In the genomic region with DNA sequence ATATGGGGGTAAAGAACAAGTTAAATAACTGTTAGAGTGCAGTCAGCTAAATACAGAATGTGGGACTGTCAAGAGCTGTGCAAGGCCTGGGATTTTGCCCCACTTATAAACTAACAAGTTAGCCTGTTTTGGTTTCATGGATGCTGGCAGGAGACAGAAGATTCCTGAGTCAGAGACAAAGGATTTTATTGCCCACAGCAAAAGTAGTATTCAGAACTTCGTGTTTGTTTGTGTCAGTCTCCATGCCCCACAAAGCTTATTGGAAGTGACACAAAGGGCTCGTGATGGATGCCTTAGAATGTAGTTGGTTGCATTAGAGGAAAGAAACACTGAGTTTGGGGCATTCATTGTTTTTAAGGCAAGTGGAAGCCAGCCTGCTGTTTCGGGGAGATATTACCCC, we compare ENCODE assay signal across 17 cellular contexts. TPM values are rescaled to one million over a fixed set of nuclear protein-coding genes. Genes with fewer than 3 reads are reported as not detected.
DNase-seq lines count a peak whose midpoint lies in the region; ATAC-seq and TF ChIP-seq lines count a peak whose summit lies in the region.
"Had no signal": no experiment of that assay in that cellular context is flagged by ENCODE, and none has a peak within 500 bp of the region (broad histone marks: within the 10 kb centered on the region; RNA-seq: fewer than 3 reads in every experiment).

No MANE protein-coding gene starts in this region.

- ATAC-seq in activated CD8-positive, alpha-beta T cell treated with anti-CD3 and anti-CD28 coated beads for 36 hours, result no peak
- ATAC-seq: GM12878, HCT116 had no signal

- H3K27me3 ChIP-seq in mammary epithelial cell (ENCODE audit: insufficient read depth, low read length), result no peaks in the 10 kb centered on the region
- no peaks in the 10 kb centered on the region for H3K27me3 ChIP-seq in breast epithelium
- H3K27me3 ChIP-seq in dorsolateral prefrontal cortex, result no peaks in the 10 kb centered on the region

- intact Hi-C loops in mammary epithelial cell (cut with micrococcal nuclease) (no loop called here), breast epithelium (cut with DNase I; ENCODE audit: low total_unique reads) (no loop called here), dorsolateral prefrontal cortex (cut with DNase I) (no loop called here)
- intact Hi-C loops in activated CD8-positive, alpha-beta T cell treated with anti-CD3 and anti-CD28 coated beads for 36 hours (cut with micrococcal nuclease), result no loop called here

- TF ChIP-seq POLR2A in breast epithelium (IDR thresholded peaks at IDR 0.05) (no peak), erythroblast (IDR thresholded peaks at IDR 0.05; ENCODE audit: low read length) (no peak)

- no peaks in the 10 kb centered on the region for H3K36me3 ChIP-seq in mammary epithelial cell (ENCODE audit: insufficient read depth, low read length)
- no peaks in the 10 kb centered on the region for H3K36me3 ChIP-seq in breast epithelium

- no peaks in the 10 kb centered on the region for H3K9me3 ChIP-seq in mammary epithelial cell (replicated peaks; ENCODE audit: insufficient read depth, low read length)
- H3K9me3 ChIP-seq in breast epithelium, result peaks cover 4 to 12% of the 10 kb centered on the region in 2 donors

- no peak overlapping the region for H3K4me3 ChIP-seq in mammary epithelial cell (replicated peaks in 1 of 3; ENCODE audit: insufficient read depth in 1 of 3, low read depth in 2 of 3, low read length in 3 of 3)
- H3K4me3 ChIP-seq in breast epithelium, result no peak overlapping the region
- H3K4me3 ChIP-seq in dorsolateral prefrontal cortex, result no peak overlapping the region
- H3K4me3 ChIP-seq: GM12878 had no signal

- H3K9me3 Mint-ChIP-seq in activated CD8-positive, alpha-beta T cell treated with anti-CD3 and anti-CD28 coated beads for 36 hours, result peaks cover 8% of the 10 kb centered on the region

- H3K27me3 Mint-ChIP-seq in activated CD8-positive, alpha-beta T cell treated with anti-CD3 and anti-CD28 coated beads for 36 hours, result peaks cover 4% of the 10 kb centered on the region

- POLR2A ChIA-PET in activated CD8-positive, alpha-beta T cell treated with anti-CD3 and anti-CD28 coated beads for 36 hours (lab: Charles Lee), result no interaction called here

- H4K20me1 ChIP-seq in mammary epithelial cell (ENCODE audit: insufficient read depth, low read length), result no peaks in the 10 kb centered on the region

- dilution Hi-C loops in mammary epithelial cell (cut with HindIII; ENCODE audit: low sequenced_read_pairs), result no loop called here

- H3K9ac ChIP-seq in mammary epithelial cell (ENCODE audit: insufficient read depth, low read length), result no peak overlapping the region

- H3K27ac ChIP-seq in mammary epithelial cell (ENCODE audit: insufficient read depth, low read depth, low read length) (no peak overlapping the region), breast epithelium (no peak overlapping the region), dorsolateral prefrontal cortex (peak overlapping the region in 33 of 59 donors; percentile 1 to 75 (median 31))
- H3K27ac ChIP-seq: 22Rv1, C4-2B had no signal

- in situ Hi-C loops in mammary epithelial cell (cut with MboI; ENCODE audit: low sequenced_read_pairs in 2 of 2), result loop anchor here in 1 of 2 donors (25.0 kb wide), 1 partner anchor 854 kb away; no protein-coding TSS in a partner anchor

- 64% methylated on average over 3 of the region's 3 CpGs for WGBS in mammary epithelial cell (ENCODE audit: low coverage, missing lambda C conversion rate)

- BruUV-seq in mammary epithelial cell (replicated peaks; lab: Mats Ljungman, UMichigan), result no TSS peak

- TF ChIP-seq CTCF in mammary epithelial cell (conservative IDR thresholded peaks at IDR 0.05 in 1 of 2, IDR thresholded peaks at IDR 0.05 in 1 of 2; ENCODE audit: extremely low read depth in 1 of 2, insufficient read depth in 1 of 2, low read depth in 1 of 2, low read length in 2 of 2) (no peak), breast epithelium (IDR thresholded peaks at IDR 0.05) (no peak), dorsolateral prefrontal cortex (IDR thresholded peaks at IDR 0.05 in 54 of 56, conservative IDR thresholded peaks at IDR 0.05 in 2 of 56; ENCODE audit: low read depth in 1 of 56, partially characterized antibody in 56 of 56) (no peak)
- no peak for TF ChIP-seq CTCF in activated CD8-positive, alpha-beta T cell treated with anti-CD3 and anti-CD28 coated beads for 36 hours (IDR thresholded peaks at IDR 0.05)

- H3K4me1 ChIP-seq in mammary epithelial cell (ENCODE audit: insufficient read depth, low read length) (no peaks in the 10 kb centered on the region), breast epithelium (no peaks in the 10 kb centered on the region)

- H3K27ac Mint-ChIP-seq in activated CD8-positive, alpha-beta T cell treated with anti-CD3 and anti-CD28 coated beads for 36 hours, result no peak overlapping the region

- DNase-seq in mammary epithelial cell (peak; percentile 7), breast epithelium (ENCODE audit: low spot score in 2 of 2) (no peak), dorsolateral prefrontal cortex (no peak), medulla oblongata (ENCODE audit: extremely low spot score) (peak; percentile 72), erythroblast (lab: John Stamatoyannopoulos, UW) (no peak), NOMO-1 treated with dmso at 0.1 percent for 144 hours (lab: John Stamatoyannopoulos, UW; ENCODE audit: unreplicated experiment) (no peak)
- DNase-seq in activated CD8-positive, alpha-beta memory T cell treated with anti-CD3 and anti-CD28 coated beads for 24 hours, result no peak
- DNase-seq in activated CD8-positive, alpha-beta T cell treated with anti-CD3 and anti-CD28 coated beads for 36 hours, result no peak
- DNase-seq: DMS53, NCI-H1436, NCI-H2081, NCI-H510A treated with DMSO at 0.1 percent for 48 hours, SHP77 had no signal

- CTCF ChIA-PET in mammary epithelial cell (lab: Charles Lee; ENCODE audit: low non-redundant PET), result no interaction called here
- CTCF ChIA-PET in activated CD8-positive, alpha-beta T cell treated with anti-CD3 and anti-CD28 coated beads for 36 hours (lab: Charles Lee), result interaction anchor here (1.1 kb wide), 1 partner anchor 18 kb away, joined by 3 read pairs; no protein-coding TSS in a partner anchor

- no peak overlapping the region for H2AFZ ChIP-seq in mammary epithelial cell (ENCODE audit: low read depth, low read length)

- peaks cover 2% of the 10 kb centered on the region for H3K36me3 Mint-ChIP-seq in activated CD8-positive, alpha-beta T cell treated with anti-CD3 and anti-CD28 coated beads for 36 hours (ENCODE audit: low read depth)

- no peaks in the 10 kb centered on the region for H3K79me2 ChIP-seq in mammary epithelial cell (ENCODE audit: insufficient read depth, low read length)

- no peak overlapping the region for H3K4me2 ChIP-seq in mammary epithelial cell (ENCODE audit: insufficient read depth, low read depth, low read length)

- no peaks in the 10 kb centered on the region for H3K4me1 Mint-ChIP-seq in activated CD8-positive, alpha-beta T cell treated with anti-CD3 and anti-CD28 coated beads for 36 hours (ENCODE audit: low read depth)

- H3K4me3 Mint-ChIP-seq in activated CD8-positive, alpha-beta T cell treated with anti-CD3 and anti-CD28 coated beads for 36 hours, result no peak overlapping the region

RNA-seq across cellular contexts. Expression of a gene that starts 22.2 kb away (rescaled TPM):
- total RNA-seq in mammary epithelial cell (10 to 100 TPM; 12.0 to 17.0 TPM), breast epithelium (1 to 10 TPM; 3.0 to 6.1 (median 3.9) TPM), dorsolateral prefrontal cortex (10 to 100 TPM; 11.6 to 33.4 (median 22.1) TPM)
- polyA plus RNA-seq in mammary epithelial cell, result 7.5 TPM
- polyA minus RNA-seq in mammary epithelial cell, result 4.9 TPM
- 1 to 10 TPM; 6.3 to 6.7 TPM for total RNA-seq in activated CD8-positive, alpha-beta T cell treated with anti-CD3 and anti-CD28 coated beads for 36 hours

RNA-seq across cellular contexts. Expression of a gene that starts 38.5 kb away (rescaled TPM):
- total RNA-seq in mammary epithelial cell (10 to 100 TPM; 17.9 to 21.0 TPM), breast epithelium (10 to 100 TPM; 16.0 to 28.8 (median 22.9) TPM), dorsolateral prefrontal cortex (10 to 100 TPM; 17.3 to 34.5 (median 23.6) TPM)
- 10.2 TPM for polyA plus RNA-seq in mammary epithelial cell
- polyA minus RNA-seq in mammary epithelial cell, result 16.5 TPM
- 10 to 100 TPM; 12.5 to 13.4 TPM for total RNA-seq in activated CD8-positive, alpha-beta T cell treated with anti-CD3 and anti-CD28 coated beads for 36 hours

RNA-seq across cellular contexts. Expression of a gene that starts 56.9 kb away (rescaled TPM):
- total RNA-seq in mammary epithelial cell (1 to 10 TPM in 1 of 2 donors, under 1 TPM in 1; 0.75 to 1.7 TPM), breast epithelium (1 to 10 TPM; 1.6 to 2.6 (median 1.8) TPM), dorsolateral prefrontal cortex (1 to 10 TPM in 20 of 120 experiments, under 1 TPM in 48, not detected in 52; 0.32 to 3.0 (median 0.76) TPM)
- 0.70 TPM for polyA plus RNA-seq in mammary epithelial cell
- not detected for polyA minus RNA-seq in mammary epithelial cell
- total RNA-seq in activated CD8-positive, alpha-beta T cell treated with anti-CD3 and anti-CD28 coated beads for 36 hours, result under 1 TPM; 0.18 to 0.36 TPM

Comparison
In these comparisons a context has a peak if more than half of its experiments do, and no peak if none do; other contexts are left out.
1. DNase-seq: peak in mammary epithelial cell (single experiment) and medulla oblongata (single experiment); none in breast epithelium (0 of 2), dorsolateral prefrontal cortex (0 of 10), activated CD8-positive, alpha-beta memory T cell treated with anti-CD3 and anti-CD28 coated beads for 24 hours (single experiment), erythroblast (0 of 2), NOMO-1 treated with dmso at 0.1 percent for 144 hours (single experiment) and activated CD8-positive, alpha-beta T cell treated with anti-CD3 and anti-CD28 coated beads for 36 hours (single experiment).
2. H3K27ac ChIP-seq: peak in dorsolateral prefrontal cortex (33 of 59); none in mammary epithelial cell (single experiment) and breast epithelium (0 of 2).